11 cellular contexts compared by ENCODE assay signal in the genomic region with DNA sequence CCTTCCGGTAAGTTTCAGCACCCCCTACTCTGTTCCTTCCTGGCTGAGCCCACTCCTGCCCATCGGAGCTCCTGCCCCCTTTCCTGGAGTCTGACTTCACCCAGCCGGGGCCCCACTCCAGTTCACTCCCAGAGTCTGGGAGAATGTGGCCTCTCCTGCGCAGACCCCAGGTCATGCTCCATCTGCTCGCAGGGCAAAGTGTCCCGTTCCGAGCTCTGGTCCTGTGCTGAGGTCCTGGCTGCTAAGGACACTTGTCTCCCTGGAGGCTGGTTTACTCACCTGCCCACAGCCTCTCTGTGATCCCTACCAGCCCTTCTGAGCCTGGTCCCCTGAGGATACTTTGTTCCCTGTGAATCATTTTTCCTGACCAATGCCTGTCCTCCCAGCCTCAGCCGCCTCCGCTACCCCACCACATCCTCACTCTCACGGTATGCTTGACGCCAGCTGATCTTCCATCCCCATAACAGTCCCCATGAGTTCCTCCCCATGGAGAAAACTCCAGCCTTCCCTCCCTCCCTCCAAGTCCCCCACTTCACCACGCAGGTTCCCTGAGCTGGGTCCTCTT. TPM values are rescaled to one million over a fixed set of nuclear protein-coding genes. Genes with fewer than 3 reads are reported as not detected.
DNase-seq lines count a peak whose midpoint lies in the region; ATAC-seq and TF ChIP-seq lines count a peak whose summit lies in the region.
"Had no signal": no experiment of that assay in that cellular context is flagged by ENCODE, and none has a peak within 500 bp of the region (broad histone marks: within the 10 kb centered on the region; RNA-seq: fewer than 3 reads in every experiment).

No MANE protein-coding gene starts in this region.

- peaks cover 2% of the 10 kb centered on the region for H3K27me3 ChIP-seq in fibroblast of lung (ENCODE audit: control insufficient read depth, insufficient read depth, low read length)

- no peaks in the 10 kb centered on the region for H3K79me2 ChIP-seq in fibroblast of lung (ENCODE audit: control insufficient read depth, insufficient read depth, low read length)

- H3K36me3 ChIP-seq in fibroblast of lung (ENCODE audit: control insufficient read depth, insufficient read depth, low read length) = peaks cover 5% of the 10 kb centered on the region

- H2AFZ ChIP-seq in fibroblast of lung (ENCODE audit: low read length) = no peak overlapping the region

- H3K9ac ChIP-seq in fibroblast of lung (ENCODE audit: insufficient read depth, low read length) = no peak overlapping the region

- no peaks in the 10 kb centered on the region for H3K9me3 ChIP-seq in fibroblast of lung (ENCODE audit: control insufficient read depth, insufficient read depth, low read depth, low read length)

- H3K27ac ChIP-seq in fibroblast of lung (ENCODE audit: insufficient read depth, low read length) = peak overlapping the region; percentile 7

- peaks cover 17% of the 10 kb centered on the region for H3K4me1 ChIP-seq in fibroblast of lung (ENCODE audit: control insufficient read depth, extremely low read depth, insufficient read depth, low read length)

- in situ Hi-C loops in SK-MEL-5 (cut with HindIII; ENCODE audit: low pct_unique_long_range_greater_than_20kb, low sequenced_read_pairs) = no loop called here

- no peaks in the 10 kb centered on the region for H4K20me1 ChIP-seq in fibroblast of lung (ENCODE audit: control insufficient read depth, extremely low read depth, insufficient read depth, low read length)

- H3K4me3 ChIP-seq in fibroblast of lung (replicated peaks in 1 of 4; ENCODE audit: control extremely low read depth in 1 of 4, insufficient read depth in 1 of 4, low read depth in 3 of 4, low read length in 4 of 4) (no peak overlapping the region), retinal pigment epithelial cell (ENCODE audit: low read length) (peak overlapping the region; percentile 68)

- TF ChIP-seq CTCF in fibroblast of lung (conservative IDR thresholded peaks at IDR 0.05 in 1 of 2, IDR thresholded peaks at IDR 0.05 in 1 of 2; ENCODE audit: low read depth in 1 of 2, low read length in 2 of 2) = no peak
- TF ChIP-seq CTCF in retinal pigment epithelial cell (conservative IDR thresholded peaks at IDR 0.05; ENCODE audit: low read depth, low read length) = no peak

- DNase-seq in EH (ENCODE audit: low read depth) (peak; percentile 79), SK-MEL-5 (ENCODE audit: low read depth, low spot score) (peak; percentile 48), fibroblast of lung (ENCODE audit: low read depth in 2 of 2) (peak; percentile 58 to 81), retinal pigment epithelial cell (ENCODE audit: low read depth) (no peak), islet precursor cell (no peak), pons (ENCODE audit: low spot score) (no peak)
- DNase-seq: activated naive CD4-positive, alpha-beta T cell treated with Interleukin-2 at 50 U/mL for 16 hours; NCI-H774 had no signal

- ATAC-seq in GM21526 (IDR thresholded peaks at IDR 0.05; ENCODE audit: low FRiP score, unreplicated experiment) = no peak
- no peak for ATAC-seq in HG02938 (IDR thresholded peaks at IDR 0.05; ENCODE audit: unreplicated experiment)

- no peak overlapping the region for H3K4me2 ChIP-seq in fibroblast of lung (ENCODE audit: extremely low read depth, insufficient read depth, low read length)

RNA-seq across cellular contexts. Expression of a gene that starts 0.5 kb away (rescaled TPM):
- total RNA-seq in SK-MEL-5 (2014; rRNA removed; shearing (Covaris generic)) = 0.11 TPM in 1 of 2 replicates, not detected in the other
- polyA plus RNA-seq in SK-MEL-5 (2015; cell fraction: cytosol; rRNA removed) = 0.05 and 0.19 TPM in 2 replicates
- polyA plus RNA-seq in SK-MEL-5 (2015; cell fraction: nucleus; rRNA removed) = 0.54 TPM in 1 of 2 replicates, not detected in the other
- total RNA-seq in fibroblast of lung = 0.26 and 0.50 TPM in 2 replicates
- 0.05 and 0.15 TPM in 2 replicates for polyA plus RNA-seq in fibroblast of lung
- 0.16 and 0.69 TPM in 2 replicates for polyA plus RNA-seq in fibroblast of lung (2012)
- not detected in 2 replicates for polyA minus RNA-seq in fibroblast of lung (ENCODE audit: low replicate concordance)

RNA-seq across cellular contexts. Expression of a gene that starts 13.9 kb away (rescaled TPM):
- 428 and 450 TPM in 2 replicates for total RNA-seq in SK-MEL-5 (2014; rRNA removed; shearing (Covaris generic))
- polyA plus RNA-seq in SK-MEL-5 (2015; cell fraction: cytosol; rRNA removed) = 1,298 and 1,366 TPM in 2 replicates
- 168 and 178 TPM in 2 replicates for polyA plus RNA-seq in SK-MEL-5 (2015; cell fraction: nucleus; rRNA removed)
- 198 and 253 TPM in 2 replicates for total RNA-seq in fibroblast of lung
- polyA plus RNA-seq in fibroblast of lung = 120 and 135 TPM in 2 replicates
- 295 and 303 TPM in 2 replicates for polyA plus RNA-seq in fibroblast of lung (2012)
- polyA minus RNA-seq in fibroblast of lung (ENCODE audit: low replicate concordance) = 474 and 687 TPM in 2 replicates

RNA-seq across cellular contexts. Expression of a gene that starts 52.9 kb away (rescaled TPM):
- not detected in 2 replicates for total RNA-seq in SK-MEL-5 (2014; rRNA removed; shearing (Covaris generic))
- polyA plus RNA-seq in SK-MEL-5 (2015; cell fraction: cytosol; rRNA removed) = not detected in 2 replicates
- not detected in 2 replicates for polyA plus RNA-seq in SK-MEL-5 (2015; cell fraction: nucleus; rRNA removed)
- total RNA-seq in fibroblast of lung = not detected in 2 replicates
- polyA plus RNA-seq in fibroblast of lung = not detected in 2 replicates
- polyA plus RNA-seq in fibroblast of lung (2012) = not detected in 2 replicates
- polyA minus RNA-seq in fibroblast of lung (ENCODE audit: low replicate concordance) = not detected in 2 replicates
- total RNA-seq: pulmonary artery endothelial cell had no signal

Comparison
In these comparisons a context has a peak if more than half of its experiments do, and no peak if none do; other contexts are left out.
1. DNase-seq: peak in EH (single experiment), SK-MEL-5 (single experiment) and fibroblast of lung (2 of 2); none in retinal pigment epithelial cell (single experiment), islet precursor cell (single experiment) and pons (single experiment).